Comparison of ENCODE assay signal across 14 cellular contexts in genomic region chr20:62944746-62945145, GRCh38. TPM values are rescaled to one million over a fixed set of nuclear protein-coding genes. Genes with fewer than 3 reads are reported as not detected.
DNase-seq lines count a peak whose midpoint lies in the region; ATAC-seq and TF ChIP-seq lines count a peak whose summit lies in the region.
"Had no signal": no experiment of that assay in that cellular context is flagged by ENCODE, and none has a peak within 500 bp of the region (broad histone marks: within the 10 kb centered on the region; RNA-seq: fewer than 3 reads in every experiment).

No MANE protein-coding gene starts in this region.

- H3K27ac Mint-ChIP-seq in activated naive CD4-positive, alpha-beta T cell treated with anti-CD3 and anti-CD28 coated beads, Interleukin-2, amount 50 U/mL, for 72 hours = peak overlapping the region; percentile 69 to 81
- H3K27ac Mint-ChIP-seq in activated T-helper 17 cell treated with anti-CD3 and anti-CD28 coated beads, Interleukin-2, amount 50 U/mL, for 72 hours = peak overlapping the region; percentile 54
- H3K27ac Mint-ChIP-seq: B cell; CD4-positive, alpha-beta T cell had no signal

- H3K4me1 Mint-ChIP-seq in activated T-helper 17 cell treated with anti-CD3 and anti-CD28 coated beads, Interleukin-2, amount 50 U/mL, for 72 hours = peaks cover 4% of the 10 kb centered on the region

- TF ChIP-seq CTCF in right atrium auricular region (IDR thresholded peaks at IDR 0.05) (no peak), spleen (IDR thresholded peaks at IDR 0.05 in 8 of 11, conservative IDR thresholded peaks at IDR 0.05 in 3 of 11) (no peak)

- H3K36me3 ChIP-seq in right atrium auricular region = peaks cover 65% of the 10 kb centered on the region
- H3K36me3 ChIP-seq in spleen = peaks cover 0 to 91% (median 72%) of the 10 kb centered on the region in 6 donors

- no peak overlapping the region for H3K27ac ChIP-seq in right atrium auricular region
- H3K27ac ChIP-seq in spleen = no peak overlapping the region

- peaks cover 0 to 33% of the 10 kb centered on the region in 2 donors for H3K4me1 ChIP-seq in right atrium auricular region
- peaks cover 2 to 29% (median 18%) of the 10 kb centered on the region in 6 donors for H3K4me1 ChIP-seq in spleen

- no peak overlapping the region for H3K4me3 ChIP-seq in right atrium auricular region
- no peak overlapping the region for H3K4me3 ChIP-seq in spleen
- H3K4me3 ChIP-seq: GM12878 had no signal

- WGBS in spleen, 5 donors = 93 to 97% (median 94%) methylated on average over 10 of the region's 10 CpGs

- H3K9me3 ChIP-seq in right atrium auricular region (no peaks in the 10 kb centered on the region), spleen (no peaks in the 10 kb centered on the region)

- no peak overlapping the region for H3K4me3 Mint-ChIP-seq in activated T-helper 17 cell treated with anti-CD3 and anti-CD28 coated beads, Interleukin-2, amount 50 U/mL, for 72 hours
- H3K4me3 Mint-ChIP-seq: B cell; CD4-positive, alpha-beta T cell had no signal

- no peak for TF ChIP-seq POLR2A in spleen (IDR thresholded peaks at IDR 0.05)

- H3K27me3 ChIP-seq in right atrium auricular region (no peaks in the 10 kb centered on the region), spleen (replicated peaks in 1 of 7) (no peaks in the 10 kb centered on the region)

- ATAC-seq in activated naive CD4-positive, alpha-beta T cell treated with anti-CD3 and anti-CD28 coated beads, Interleukin-2, amount 50 U/mL, for 72 hours = no peak
- no peak for ATAC-seq in left cardiac atrium
- ATAC-seq in activated T-helper 17 cell treated with anti-CD3 and anti-CD28 coated beads, Interleukin-2, amount 50 U/mL, for 72 hours (replicated peaks) = no peak
- no peak for ATAC-seq in HG02970 (IDR thresholded peaks at IDR 0.05; ENCODE audit: low FRiP score, unreplicated experiment)
- ATAC-seq: GM12878 had no signal

- H3K36me3 Mint-ChIP-seq in activated naive CD4-positive, alpha-beta T cell treated with anti-CD3 and anti-CD28 coated beads, Interleukin-2, amount 50 U/mL, for 72 hours = peaks cover 27 to 34% of the 10 kb centered on the region in 2 donors
- H3K36me3 Mint-ChIP-seq in activated T-helper 17 cell treated with anti-CD3 and anti-CD28 coated beads, Interleukin-2, amount 50 U/mL, for 72 hours (ENCODE audit: low read depth) = peaks cover 97% of the 10 kb centered on the region

- no peaks in the 10 kb centered on the region for H3K27me3 Mint-ChIP-seq in activated T-helper 17 cell treated with anti-CD3 and anti-CD28 coated beads, Interleukin-2, amount 50 U/mL, for 72 hours
- H3K27me3 Mint-ChIP-seq: B cell; CD4-positive, alpha-beta T cell had no signal

- DNase-seq in activated naive CD4-positive, alpha-beta T cell treated with anti-CD3 and anti-CD28 coated beads, Interleukin-2, amount 50 U/mL, for 72 hours (ENCODE audit: low spot score in 2 of 2) = no peak
- no peak for DNase-seq in activated naive CD4-positive, alpha-beta T cell (lab: John Stamatoyannopoulos, UW)
- DNase-seq in left cardiac atrium (peak; percentile 6), right atrium auricular region (ENCODE audit: low spot score) (no peak), spleen (peak; percentile 46)
- DNase-seq in activated CD4-positive, alpha-beta T cell treated with anti-CD3 and anti-CD28 coated beads, Interleukin-2, amount 50 U/mL, for 48 hours = no peak
- DNase-seq: C1 segment of cervical spinal cord; CD4-positive, alpha-beta T cell; DMS79 had no signal

- intact Hi-C loops in left cardiac atrium (cut with DNase I) (no loop called here), spleen (cut with DNase I; ENCODE audit: low total_unique reads) (no loop called here)

- peaks cover 0 to 6% of the 10 kb centered on the region in 2 donors for H3K9me3 Mint-ChIP-seq in activated naive CD4-positive, alpha-beta T cell treated with anti-CD3 and anti-CD28 coated beads, Interleukin-2, amount 50 U/mL, for 72 hours
- H3K9me3 Mint-ChIP-seq in activated T-helper 17 cell treated with anti-CD3 and anti-CD28 coated beads, Interleukin-2, amount 50 U/mL, for 72 hours = no peaks in the 10 kb centered on the region
- H3K9me3 Mint-ChIP-seq: CD4-positive, alpha-beta T cell had no signal

RNA-seq across cellular contexts. Expression of gene GID8, which starts 6.8 kb away (rescaled TPM):
- 10 to 100 TPM; 39.7 to 47.3 TPM for total RNA-seq in activated naive CD4-positive, alpha-beta T cell treated with anti-CD3 and anti-CD28 coated beads, Interleukin-2, amount 50 U/mL, for 72 hours
- total RNA-seq in left cardiac atrium = 10 to 100 TPM; 16.8 to 20.2 TPM
- 10 to 100 TPM; 16.8 to 18.7 TPM for total RNA-seq in right atrium auricular region
- total RNA-seq in activated T-helper 17 cell treated with anti-CD3 and anti-CD28 coated beads, Interleukin-2, amount 50 U/mL, for 72 hours = 10 to 100 TPM; 32.7 to 34.6 TPM
- total RNA-seq in spleen = 10 to 100 TPM; 26.5 to 33.3 (median 29.6) TPM
- 10 to 100 TPM in 2 of 3 donors, 1 to 10 TPM in 1; 9.7 to 12.9 (median 12.0) TPM for polyA plus RNA-seq in spleen

RNA-seq across cellular contexts. Expression of gene SLC17A9, which starts 7.8 kb away (rescaled TPM):
- 10 to 100 TPM; 17.5 to 22.0 TPM for total RNA-seq in activated naive CD4-positive, alpha-beta T cell treated with anti-CD3 and anti-CD28 coated beads, Interleukin-2, amount 50 U/mL, for 72 hours
- total RNA-seq in left cardiac atrium = 1 to 10 TPM; 2.1 to 5.7 TPM
- 1 to 10 TPM; 1.3 to 1.8 TPM for total RNA-seq in right atrium auricular region
- total RNA-seq in activated T-helper 17 cell treated with anti-CD3 and anti-CD28 coated beads, Interleukin-2, amount 50 U/mL, for 72 hours = 1 to 10 TPM; 5.2 to 7.0 TPM
- 10 to 100 TPM; 18.8 to 41.9 (median 31.4) TPM for total RNA-seq in spleen
- 10 to 100 TPM; 34.4 to 95.3 (median 41.5) TPM for polyA plus RNA-seq in spleen
- total RNA-seq: A172 had no signal

RNA-seq across cellular contexts. Expression of gene DIDO1, which starts 18.4 kb away (rescaled TPM):
- total RNA-seq in activated naive CD4-positive, alpha-beta T cell treated with anti-CD3 and anti-CD28 coated beads, Interleukin-2, amount 50 U/mL, for 72 hours = 10 to 100 TPM; 40.1 to 52.7 TPM
- total RNA-seq in left cardiac atrium = 10 to 100 TPM; 33.8 to 39.1 TPM
- 10 to 100 TPM; 34.7 to 37.5 TPM for total RNA-seq in right atrium auricular region
- total RNA-seq in activated T-helper 17 cell treated with anti-CD3 and anti-CD28 coated beads, Interleukin-2, amount 50 U/mL, for 72 hours = 10 to 100 TPM; 51.4 to 51.5 TPM
- total RNA-seq in spleen = 10 to 100 TPM; 61.2 to 79.6 (median 76.0) TPM
- 10 to 100 TPM; 17.4 to 23.2 (median 17.8) TPM for polyA plus RNA-seq in spleen

Comparison
In these comparisons a context has a peak if more than half of its experiments do, and no peak if none do; other contexts are left out.
1. DNase-seq: peak in left cardiac atrium (single experiment) and spleen (single experiment); none in activated naive CD4-positive, alpha-beta T cell treated with anti-CD3 and anti-CD28 coated beads, Interleukin-2, amount 50 U/mL, for 72 hours (0 of 2), activated naive CD4-positive, alpha-beta T cell (0 of 4), right atrium auricular region (single experiment) and activated CD4-positive, alpha-beta T cell treated with anti-CD3 and anti-CD28 coated beads, Interleukin-2, amount 50 U/mL, for 48 hours (0 of 2).